ENCODE assay signal across 11 cellular contexts in genomic region chr7:141660259-141660658, GRCh38. TPM values are rescaled to one million over a fixed set of nuclear protein-coding genes. Genes with fewer than 3 reads are reported as not detected.
A peak's percentile ranks its signal among the peaks of the same experiment; 100 is the strongest.
DNase-seq lines count a peak whose midpoint lies in the region; ATAC-seq and TF ChIP-seq lines count a peak whose summit lies in the region.
"Had no signal": no experiment of that assay in that cellular context is flagged by ENCODE, and none has a peak within 500 bp of the region (broad histone marks: within the 10 kb centered on the region; RNA-seq: fewer than 3 reads in every experiment).

No MANE protein-coding gene starts in this region.

- H3K9me3 Mint-ChIP-seq in GM23338: no peaks in the 10 kb centered on the region
- H3K9me3 Mint-ChIP-seq in endothelial cell (ENCODE audit: unreplicated experiment): no peaks in the 10 kb centered on the region

- TF ChIP-seq CTCF in GM23338 (conservative IDR thresholded peaks at IDR 0.05; ENCODE audit: low read depth in 2 of 2) (no peak), endothelial cell (IDR thresholded peaks at IDR 0.05; ENCODE audit: unreplicated experiment) (no peak), omental fat pad (IDR thresholded peaks at IDR 0.05) (no peak)

- H4K20me1 ChIP-seq in GM23338 (replicated peaks; ENCODE audit: insufficient read depth): no peaks in the 10 kb centered on the region

- H3K4me3 Mint-ChIP-seq in GM23338 (no peak overlapping the region), endothelial cell (ENCODE audit: unreplicated experiment) (peak overlapping the region; percentile 49)

- H3K4me2 ChIP-seq in GM23338: no peak overlapping the region

- H3K4me3 ChIP-seq in GM23338: no peak overlapping the region
- H3K4me3 ChIP-seq: breast epithelium, MG63 had no signal

- no peaks in the 10 kb centered on the region for H3K79me2 ChIP-seq in GM23338 (replicated peaks; ENCODE audit: insufficient read depth)

- H3F3A ChIP-seq in GM23338 (replicated peaks; ENCODE audit: low read depth): no peaks in the 10 kb centered on the region

- H3K36me3 Mint-ChIP-seq in GM23338 (ENCODE audit: low read depth) (peaks cover 27% of the 10 kb centered on the region), endothelial cell (ENCODE audit: low read depth, unreplicated experiment) (peaks cover 36% of the 10 kb centered on the region)

- H3K4me1 ChIP-seq in GM23338 (ENCODE audit: insufficient read depth): no peaks in the 10 kb centered on the region; the same call in 1 of the 2 replicates
- H3K4me1 ChIP-seq: breast epithelium had no signal

- ATAC-seq in GM23338 (no peak), omental fat pad (ENCODE audit: low FRiP score) (peak; percentile 44), GM18502 (IDR thresholded peaks at IDR 0.05; ENCODE audit: poor library complexity, unreplicated experiment) (no peak), GM18511 (IDR thresholded peaks at IDR 0.05; ENCODE audit: unreplicated experiment) (no peak), HG02571 (IDR thresholded peaks at IDR 0.05; ENCODE audit: unreplicated experiment) (no peak)

- DNase-seq in GM23338 (ENCODE audit: low spot score) (no peak), SIG-M5 (lab: John Stamatoyannopoulos, UW) (peak; percentile 2), endothelial cell (ENCODE audit: low spot score) (no peak), omental fat pad (ENCODE audit: low spot score) (no peak), NCI-H2029 treated with DMSO at 0.1 percent for 48 hours (lab: John Stamatoyannopoulos, UW) (no peak)
- DNase-seq: mesendoderm, MG63 had no signal

- H3K9me2 ChIP-seq in GM23338 (ENCODE audit: insufficient read depth): no peaks in the 10 kb centered on the region

- no peaks in the 10 kb centered on the region for H3K27me3 ChIP-seq in GM23338 (ENCODE audit: insufficient read depth)
- H3K27me3 ChIP-seq: breast epithelium, MG63 had no signal

- H3K27me3 Mint-ChIP-seq in GM23338 (ENCODE audit: insufficient read depth, low read depth, poor library complexity): peaks cover 2% of the 10 kb centered on the region
- H3K27me3 Mint-ChIP-seq in endothelial cell (ENCODE audit: unreplicated experiment): no peaks in the 10 kb centered on the region

- no peak overlapping the region for H2AFZ ChIP-seq in GM23338

- peaks cover 21% of the 10 kb centered on the region for H3K36me3 ChIP-seq in GM23338 (ENCODE audit: insufficient read depth)
- H3K36me3 ChIP-seq: breast epithelium, MG63 had no signal

- H3K4me1 Mint-ChIP-seq in GM23338: no peaks in the 10 kb centered on the region
- peaks cover 48% of the 10 kb centered on the region for H3K4me1 Mint-ChIP-seq in endothelial cell (ENCODE audit: unreplicated experiment)

- H3K27ac Mint-ChIP-seq in GM23338: no peak overlapping the region
- peak overlapping the region; percentile 80 for H3K27ac Mint-ChIP-seq in endothelial cell (ENCODE audit: unreplicated experiment)

- H3K27ac ChIP-seq in GM23338 (ENCODE audit: low read depth): 0 out of 2 replicates have a peak overlapping the region, but pooled peaks have one; percentile 30
- H3K27ac ChIP-seq: breast epithelium had no signal

TF ChIP-seq in GM23338, 12 proteins besides CTCF, POLR2A, EP300 and RAD21:
- TF ChIP-seq EZH2 (IDR thresholded peaks at IDR 0.05; ENCODE audit: low read depth, unreplicated experiment): no peak
- TF ChIP-seq, protein P1, sequence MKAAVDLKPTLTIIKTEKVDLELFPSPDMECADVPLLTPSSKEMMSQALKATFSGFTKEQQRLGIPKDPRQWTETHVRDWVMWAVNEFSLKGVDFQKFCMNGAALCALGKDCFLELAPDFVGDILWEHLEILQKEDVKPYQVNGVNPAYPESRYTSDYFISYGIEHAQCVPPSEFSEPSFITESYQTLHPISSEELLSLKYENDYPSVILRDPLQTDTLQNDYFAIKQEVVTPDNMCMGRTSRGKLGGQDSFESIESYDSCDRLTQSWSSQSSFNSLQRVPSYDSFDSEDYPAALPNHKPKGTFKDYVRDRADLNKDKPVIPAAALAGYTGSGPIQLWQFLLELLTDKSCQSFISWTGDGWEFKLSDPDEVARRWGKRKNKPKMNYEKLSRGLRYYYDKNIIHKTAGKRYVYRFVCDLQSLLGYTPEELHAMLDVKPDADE (IDR thresholded peaks at IDR 0.05): no peak
- no peak for TF ChIP-seq REST (IDR thresholded peaks at IDR 0.05; ENCODE audit: unreplicated experiment)
- no peak for TF ChIP-seq CREB1 (CRISPR knock-in tag; IDR thresholded peaks at IDR 0.05; ENCODE audit: low read depth)
- no peak for TF ChIP-seq NANOG (IDR thresholded peaks at IDR 0.05; ENCODE audit: borderline replicate concordance)
- TF ChIP-seq EZH2phosphoT487 (IDR thresholded peaks at IDR 0.05; ENCODE audit: unreplicated experiment): no peak
- TF ChIP-seq JUNB (IDR thresholded peaks at IDR 0.05; ENCODE audit: unreplicated experiment): no peak
- TF ChIP-seq POLR2AphosphoS5 (IDR thresholded peaks at IDR 0.05; ENCODE audit: low read depth): no peak
- TF ChIP-seq ZNF114 (CRISPR knock-in tag; IDR thresholded peaks at IDR 0.05): no peak

RNA-seq across cellular contexts. Expression of gene DENND11, which starts 41.7 kb away (rescaled TPM):
- total RNA-seq in GM23338 (2014; rRNA removed; shearing (Covaris generic)): 23.9 and 29.5 TPM in 2 replicates
- polyA plus RNA-seq in GM23338 (2016; fragmentation: Nextera tagmentation; extraction: Ambion mirVana): 4.9 and 5.1 TPM in 2 replicates
- total RNA-seq in endothelial cell (ENCODE audit: unreplicated experiment) (77.0 TPM), omental fat pad (10 to 100 TPM; 12.4 to 28.4 (median 19.6) TPM)

RNA-seq across cellular contexts. Expression of gene WEE2, which starts 47.9 kb away (rescaled TPM):
- 0.16 TPM in 1 of 2 replicates, not detected in the other for total RNA-seq in GM23338 (2014; rRNA removed; shearing (Covaris generic))
- not detected in 2 replicates for polyA plus RNA-seq in GM23338 (2016; fragmentation: Nextera tagmentation; extraction: Ambion mirVana)
- total RNA-seq in endothelial cell (ENCODE audit: unreplicated experiment) (0.33 TPM), omental fat pad (under 1 TPM in 1 of 4 donors, not detected in 3; 0.79 TPM)
- total RNA-seq: breast epithelium had no signal
